Comparison of ENCODE assay signal across 18 cellular contexts in genomic region chr5:138726848-138727247, GRCh38. TPM values are rescaled to one million over a fixed set of nuclear protein-coding genes. Genes with fewer than 3 reads are reported as not detected.
DNase-seq lines count a peak whose midpoint lies in the region; ATAC-seq, FAIRE-seq and TF ChIP-seq lines count a peak whose summit lies in the region.
"Had no signal": no experiment of that assay in that cellular context is flagged by ENCODE, and none has a peak within 500 bp of the region (broad histone marks: within the 10 kb centered on the region; RNA-seq: fewer than 3 reads in every experiment).

No MANE protein-coding gene starts in this region.

- DNase-seq in activated CD8-positive, alpha-beta memory T cell treated with anti-CD3 and anti-CD28 coated beads, Interleukin-2, amount 50 U/mL, for 4 hours = peak; percentile 23
- DNase-seq in activated CD8-positive, alpha-beta memory T cell treated with anti-CD3 and anti-CD28 coated beads, Interleukin-2, amount 50 U/mL, for 48 hours = no peak
- DNase-seq in GM18507 (ENCODE audit: extremely low spot score, insufficient read length, low read depth) = no peak
- peak in 1 of 2 donors; percentile 21 for DNase-seq in activated T-cell treated with anti-CD3 and anti-CD28 coated beads, Interleukin-2, amount 50 U/mL, for 72 hours
- DNase-seq in progenitor cell of endocrine pancreas (ENCODE audit: low spot score, unreplicated experiment) = no peak
- DNase-seq in SHP77 (lab: John Stamatoyannopoulos, UW) = no peak
- DNase-seq in effector CD4-positive, alpha-beta T cell = no peak
- DNase-seq in RWPE1 (ENCODE audit: low spot score) = no peak
- DNase-seq: ACHN; activated effector memory CD4-positive, alpha-beta T cell treated with anti-CD3 and anti-CD28 coated beads, Interleukin-2, amount 50 U/mL, for 16 hours; CD4-positive, alpha-beta T cell; Karpas-422; lower lobe of right lung; NCI-H1105 treated with DMSO at 0.1 percent for 48 hours; NCI-H748 treated with DMSO at 0.1 percent for 48 hours; upper lobe of left lung had no signal

- H3K4me3 Mint-ChIP-seq in activated T-cell treated with anti-CD3 and anti-CD28 coated beads, Interleukin-2, amount 50 U/mL, for 72 hours = no peak overlapping the region
- no peak overlapping the region for H3K4me3 Mint-ChIP-seq in progenitor cell of endocrine pancreas (ENCODE audit: low read depth)
- H3K4me3 Mint-ChIP-seq: CD4-positive, alpha-beta T cell had no signal

- H3K27ac Mint-ChIP-seq in activated T-cell treated with anti-CD3 and anti-CD28 coated beads, Interleukin-2, amount 50 U/mL, for 72 hours = no peak overlapping the region
- H3K27ac Mint-ChIP-seq in progenitor cell of endocrine pancreas = peak overlapping the region; percentile 22
- H3K27ac Mint-ChIP-seq: CD4-positive, alpha-beta T cell had no signal

- CTCF ChIA-PET in RWPE1 (lab: Yijun Ruan, JAX) = interaction anchor here (0.6 kb wide), 1 partner anchor 13 kb away, joined by 4 read pairs; no protein-coding TSS in a partner anchor

- no peaks in the 10 kb centered on the region for H3K36me3 Mint-ChIP-seq in activated T-cell treated with anti-CD3 and anti-CD28 coated beads, Interleukin-2, amount 50 U/mL, for 72 hours (ENCODE audit: insufficient read depth in 2 of 2)
- H3K36me3 Mint-ChIP-seq in progenitor cell of endocrine pancreas (ENCODE audit: insufficient read depth) = no peaks in the 10 kb centered on the region

- TF ChIP-seq CTCF in progenitor cell of endocrine pancreas (IDR thresholded peaks at IDR 0.05; ENCODE audit: unreplicated experiment) = no peak
- no peak for TF ChIP-seq CTCF in RWPE1 (conservative IDR thresholded peaks at IDR 0.05; ENCODE audit: low read depth)

- POLR2A ChIA-PET in RWPE1 (lab: Yijun Ruan, JAX; ENCODE audit: low non-redundant PET) = no interaction called here

- H3K27ac ChIP-seq in RWPE1 = no peak overlapping the region
- H3K27ac ChIP-seq: lower lobe of right lung, upper lobe of left lung had no signal

- peak; percentile 67 for FAIRE-seq in GM18507 (lab: Jason Lieb, UNC)
- FAIRE-seq: astrocyte had no signal

- peak; percentile 44 to 62 for ATAC-seq in activated T-cell treated with anti-CD3 and anti-CD28 coated beads, Interleukin-2, amount 50 U/mL, for 72 hours (replicated peaks in 1 of 2)
- ATAC-seq: lower lobe of right lung, Panc1 had no signal

- H3K9me3 Mint-ChIP-seq in activated T-cell treated with anti-CD3 and anti-CD28 coated beads, Interleukin-2, amount 50 U/mL, for 72 hours = no peaks in the 10 kb centered on the region
- no peaks in the 10 kb centered on the region for H3K9me3 Mint-ChIP-seq in progenitor cell of endocrine pancreas (ENCODE audit: low read depth)
- H3K9me3 Mint-ChIP-seq: CD4-positive, alpha-beta T cell had no signal

- peaks cover 43% of the 10 kb centered on the region for H3K27me3 Mint-ChIP-seq in activated T-cell treated with anti-CD3 and anti-CD28 coated beads, Interleukin-2, amount 50 U/mL, for 72 hours (ENCODE audit: low read depth)
- H3K27me3 Mint-ChIP-seq in progenitor cell of endocrine pancreas = no peaks in the 10 kb centered on the region

- H3K4me1 Mint-ChIP-seq in activated T-cell treated with anti-CD3 and anti-CD28 coated beads, Interleukin-2, amount 50 U/mL, for 72 hours (ENCODE audit: low read depth) = peaks cover 24% of the 10 kb centered on the region
- H3K4me1 Mint-ChIP-seq in progenitor cell of endocrine pancreas (ENCODE audit: low read depth) = peaks cover 27% of the 10 kb centered on the region

RNA-seq across cellular contexts. Expression of gene CTNNA1, which starts 26.4 kb away (rescaled TPM):
- total RNA-seq in activated T-cell treated with anti-CD3 and anti-CD28 coated beads, Interleukin-2, amount 50 U/mL, for 72 hours = 10 to 100 TPM; 62.3 to 73.0 TPM
- 384 and 394 TPM in 2 replicates for total RNA-seq in progenitor cell of endocrine pancreas
